14 cellular contexts compared by ENCODE assay signal in genomic region chr17:31579265-31579664, GRCh38.
A peak's percentile ranks its signal among the peaks of the same experiment; 100 is the strongest.
DNase-seq lines count a peak whose midpoint lies in the region; ATAC-seq lines count a peak whose summit lies in the region.
"Had no signal": no experiment of that assay in that cellular context is flagged by ENCODE, and none has a peak within 500 bp of the region (broad histone marks: within the 10 kb centered on the region; RNA-seq: fewer than 3 reads in every experiment).

No MANE protein-coding gene starts in this region.

- in situ Hi-C loops in ACHN (cut with HindIII; ENCODE audit: low pct_ligation_motif_present, low pct_unique_long_range_greater_than_20kb, low sequenced_read_pairs) = no loop called here

- ATAC-seq in GM21786 (IDR thresholded peaks at IDR 0.05; ENCODE audit: unreplicated experiment) = no peak
- ATAC-seq in GM21367 (IDR thresholded peaks at IDR 0.05; ENCODE audit: unreplicated experiment) = no peak
- ATAC-seq in GM18511 (IDR thresholded peaks at IDR 0.05; ENCODE audit: unreplicated experiment) = no peak
- ATAC-seq: body of pancreas, gastrocnemius medialis, left ventricle myocardium superior had no signal

- peaks cover 51% of the 10 kb centered on the region for H3K4me1 ChIP-seq in adipocyte (ENCODE audit: control insufficient read depth, insufficient read depth, low read length)

- no peaks in the 10 kb centered on the region for H3K9me3 ChIP-seq in MG63
- H3K9me3 ChIP-seq in adipocyte (ENCODE audit: control insufficient read depth, low read length) = no peaks in the 10 kb centered on the region
- H3K9me3 ChIP-seq: body of pancreas, gastrocnemius medialis, prostate gland had no signal

- H3K27me3 ChIP-seq in MG63 (no peaks in the 10 kb centered on the region), adipocyte (replicated peaks; ENCODE audit: control insufficient read depth, insufficient read depth, low read length) (no peaks in the 10 kb centered on the region)
- H3K27me3 ChIP-seq: body of pancreas, gastrocnemius medialis had no signal

- H3K4me3 ChIP-seq in MG63 (no peak overlapping the region), adipocyte (ENCODE audit: low read length) (no peak overlapping the region)
- H3K4me3 ChIP-seq: body of pancreas, gastrocnemius medialis, prostate gland had no signal

- DNase-seq in COLO829 (ENCODE audit: low spot score) = peak; percentile 97
- DNase-seq in MG63 = peak; percentile 83
- peak; percentile 76 for DNase-seq in adipocyte (ENCODE audit: low read depth)
- peak; percentile 54 for DNase-seq in kidney tubule cell (ENCODE audit: low spot score)
- no peak for DNase-seq in ACHN
- DNase-seq: CD4-positive, alpha-beta T cell; gastrocnemius medialis; left ventricle myocardium superior; NCI-H510A had no signal

- H3K36me3 ChIP-seq in MG63 (peaks cover 79% of the 10 kb centered on the region), adipocyte (ENCODE audit: control insufficient read depth, insufficient read depth, low read length, severe bottlenecking) (peaks cover 62% of the 10 kb centered on the region)
- H3K36me3 ChIP-seq: gastrocnemius medialis, prostate gland had no signal

- peak overlapping the region; percentile 24 for H3K9ac ChIP-seq in adipocyte (ENCODE audit: low read length)
